Comparison of ENCODE assay signal across 23 cellular contexts in the genomic region with DNA sequence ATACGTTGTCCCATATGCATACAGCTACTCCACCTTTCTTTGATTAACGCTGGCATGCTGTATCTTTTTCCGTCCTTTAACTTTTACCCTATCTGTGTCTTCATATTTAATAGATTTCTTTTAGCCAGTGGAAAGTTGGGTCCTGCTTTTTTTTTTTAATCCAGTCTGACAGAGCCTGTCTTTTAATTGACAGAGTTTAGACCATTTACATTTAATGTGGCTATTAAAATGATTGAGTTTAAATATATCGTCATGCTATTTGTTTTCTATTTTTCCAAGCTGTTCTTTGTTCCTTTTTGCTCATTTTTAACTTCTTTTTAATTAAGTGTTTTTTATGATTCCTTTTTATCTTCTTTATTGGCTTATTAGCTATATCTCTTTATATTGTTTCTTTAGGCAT.
DNase-seq lines count a peak whose midpoint lies in the region; ATAC-seq, FAIRE-seq and TF ChIP-seq lines count a peak whose summit lies in the region.
"Had no signal": no experiment of that assay in that cellular context is flagged by ENCODE, and none has a peak within 500 bp of the region (broad histone marks: within the 10 kb centered on the region; RNA-seq: fewer than 3 reads in every experiment).

No MANE protein-coding gene starts in this region.

- H3K27ac Mint-ChIP-seq in Calu3 (ENCODE audit: unreplicated experiment): no peak overlapping the region
- no peak overlapping the region for H3K27ac Mint-ChIP-seq in glutamatergic neuron (ENCODE audit: unreplicated experiment)
- H3K27ac Mint-ChIP-seq: B cell; CD4-positive, alpha-beta T cell; CD8-positive, alpha-beta T cell had no signal

- in situ Hi-C loops in K562 (cut with MboI): no loop called here

- H3K4me1 ChIP-seq in K562 (replicated peaks in 1 of 2; ENCODE audit: control insufficient read depth in 2 of 2, insufficient read depth in 2 of 2, low read length in 2 of 2): peaks cover 0 to 8% of the 10 kb centered on the region in 2 experiments; a peak in 1 of 5 replicates
- H3K4me1 ChIP-seq: Caco-2 had no signal

- CTCF ChIA-PET in K562 (lab: Yijun Ruan, JAX; ENCODE audit: low intra/inter-chr PET ratio) (no interaction called here), Calu3 (lab: Charles Lee) (no interaction called here)

- no peaks in the 10 kb centered on the region for H3K36me3 Mint-ChIP-seq in Calu3 (ENCODE audit: insufficient read depth, unreplicated experiment)
- no peaks in the 10 kb centered on the region for H3K36me3 Mint-ChIP-seq in glutamatergic neuron (ENCODE audit: unreplicated experiment)
- H3K36me3 Mint-ChIP-seq: CD8-positive, alpha-beta T cell had no signal

- H3K4me3 Mint-ChIP-seq in Calu3 (ENCODE audit: low read depth, unreplicated experiment): no peak overlapping the region
- no peak overlapping the region for H3K4me3 Mint-ChIP-seq in glutamatergic neuron (ENCODE audit: unreplicated experiment)
- H3K4me3 Mint-ChIP-seq: B cell; CD4-positive, alpha-beta T cell; CD8-positive, alpha-beta T cell had no signal

- H3K9ac ChIP-seq in K562 (ENCODE audit: insufficient read depth in 1 of 2, low read depth in 2 of 2, low read length in 2 of 2): no peak overlapping the region
- H3K9ac ChIP-seq: BLaER1 treated with 17β-estradiol and CSF1 and Interleukin-3, amounts not matched to agents 10 nM and 100 nM had no signal

- POLR2A ChIA-PET in K562 (lab: Yijun Ruan, JAX): interaction anchor here (0.8 kb wide), 1 partner anchor 16 kb away, joined by 4 read pairs; no protein-coding TSS in a partner anchor

- H3K4me2 ChIP-seq in K562 (ENCODE audit: insufficient read depth, low read length): no peak overlapping the region
- H3K4me2 ChIP-seq: BLaER1 treated with 17β-estradiol and CSF1 and Interleukin-3, amounts not matched to agents 10 nM and 100 nM had no signal

- TF ChIP-seq EP300 in K562 (IDR thresholded peaks at IDR 0.05; ENCODE audit: low read length): no peak

- H3K27ac ChIP-seq in K562 (ENCODE audit: extremely low read depth, low read depth, low read length): no peak overlapping the region
- H3K27ac ChIP-seq: BLaER1 treated with 17β-estradiol and CSF1 and Interleukin-3, amounts not matched to agents 10 nM and 100 nM; C4-2B had no signal

- DNase-seq in K562 (ENCODE audit: extremely low read depth in 1 of 4, low spot score in 3 of 4) (no peak), Calu3 (no peak), glutamatergic neuron (no peak)
- DNase-seq in stimulated activated CD8-positive, alpha-beta memory T cell treated with anti-CD3 and anti-CD28 coated beads, Interleukin-4, amount 100 ng/mL, for 48 hours: no peak
- DNase-seq: 8988T; AML-193; Caco-2; CD4-positive, alpha-beta T cell; CD8-positive, alpha-beta T cell; DMS 273 treated with DMSO at 0.1 percent for 48 hours; DMS153; DMS53; DMS79; DND-41; EL; GF-D8 had no signal

- no peak overlapping the region for H2AFZ ChIP-seq in K562 (ENCODE audit: low read depth, low read length)

- H3K79me2 ChIP-seq in K562 (ENCODE audit: control insufficient read depth, insufficient read depth, low read length): no peaks in the 10 kb centered on the region

- H4K20me1 ChIP-seq in K562 (replicated peaks; ENCODE audit: control insufficient read depth, insufficient read depth, low read length): no peaks in the 10 kb centered on the region
- H4K20me1 ChIP-seq: BLaER1 treated with 17β-estradiol and CSF1 and Interleukin-3, amounts not matched to agents 10 nM and 100 nM had no signal

- no peak overlapping the region for H3K4me3 ChIP-seq in K562
- H3K4me3 ChIP-seq: BLaER1 treated with 17β-estradiol and CSF1 and Interleukin-3, amounts not matched to agents 10 nM and 100 nM had no signal

- BruUV-seq in K562 (replicated peaks; lab: Mats Ljungman, UMichigan) (no TSS peak), Calu3 (replicated peaks; lab: Mats Ljungman, UMichigan) (no TSS peak)

- H3K27me3 Mint-ChIP-seq in Calu3 (ENCODE audit: unreplicated experiment): no peaks in the 10 kb centered on the region
- H3K27me3 Mint-ChIP-seq in glutamatergic neuron (ENCODE audit: unreplicated experiment): no peaks in the 10 kb centered on the region

- intact Hi-C loops in K562 (cut with micrococcal nuclease): no loop called here
- intact Hi-C loops in Calu3 (cut with micrococcal nuclease; ENCODE audit: unreplicated experiment): no loop called here

- no peaks in the 10 kb centered on the region for H3K27me3 ChIP-seq in K562 (ENCODE audit: control insufficient read depth in 2 of 2, insufficient read depth in 2 of 2, low read length in 2 of 2)
- H3K27me3 ChIP-seq: BLaER1 treated with 17β-estradiol and CSF1 and Interleukin-3, amounts not matched to agents 10 nM and 100 nM had no signal

- FAIRE-seq in G401.6 (lab: Jason Lieb, UNC) (peak; percentile 41), K562 (lab: Jason Lieb, UNC) (no peak)
- FAIRE-seq: A204.1, GM12891, GM19239 had no signal

- H3K36me3 ChIP-seq in K562 (ENCODE audit: control insufficient read depth, insufficient read depth, low read length): no peaks in the 10 kb centered on the region
- H3K36me3 ChIP-seq: BLaER1 treated with 17β-estradiol and CSF1 and Interleukin-3, amounts not matched to agents 10 nM and 100 nM had no signal

- TF ChIP-seq POLR2A in K562 (conservative IDR thresholded peaks at IDR 0.05): no peak

- 28% methylated on average over 4 of the region's 4 CpGs for WGBS in K562 (ENCODE audit: insufficient coverage, low coverage, missing lambda C conversion rate)

- H3K9me1 ChIP-seq in K562 (ENCODE audit: control insufficient read depth, insufficient read depth, low read length): no peaks in the 10 kb centered on the region

- peaks cover 2% of the 10 kb centered on the region for H3K9me3 Mint-ChIP-seq in Calu3 (ENCODE audit: low read depth, unreplicated experiment)
- no peaks in the 10 kb centered on the region for H3K9me3 Mint-ChIP-seq in glutamatergic neuron (ENCODE audit: unreplicated experiment)

- no peaks in the 10 kb centered on the region for H3K9me3 ChIP-seq in K562 (replicated peaks; ENCODE audit: control insufficient read depth, insufficient read depth, low read depth, low read length)
- H3K9me3 ChIP-seq: BLaER1 treated with 17β-estradiol and CSF1 and Interleukin-3, amounts not matched to agents 10 nM and 100 nM; Caco-2 had no signal

- H3K4me1 Mint-ChIP-seq in Calu3 (ENCODE audit: low read depth, unreplicated experiment): no peaks in the 10 kb centered on the region
- H3K4me1 Mint-ChIP-seq in glutamatergic neuron (ENCODE audit: low read depth, unreplicated experiment): no peaks in the 10 kb centered on the region
- H3K4me1 Mint-ChIP-seq: B cell had no signal

- TF ChIP-seq RAD21 in K562 (CRISPR knock-in tag; conservative IDR thresholded peaks at IDR 0.05 in 1 of 2, IDR thresholded peaks at IDR 0.05 in 1 of 2): no peak

- TF ChIP-seq CTCF in K562 (IDR thresholded peaks at IDR 0.05 in 2 of 3, conservative IDR thresholded peaks at IDR 0.05 in 1 of 3; ENCODE audit: insufficient read depth in 2 of 3, low read depth in 1 of 3, low read length in 3 of 3) (no peak), Calu3 (IDR thresholded peaks at IDR 0.05; ENCODE audit: unreplicated experiment) (no peak), glutamatergic neuron (IDR thresholded peaks at IDR 0.05; ENCODE audit: partially characterized antibody, unreplicated experiment) (no peak)

- no peak for ATAC-seq in K562
- ATAC-seq: CD8-positive, alpha-beta T cell had no signal

TF ChIP-seq in K562, 482 proteins besides CTCF, POLR2A, EP300 and RAD21:
- TF ChIP-seq ZNF354B (CRISPR knock-in tag; IDR thresholded peaks at IDR 0.05) (peak; percentile 63; the same call in 1 of the 2 replicates), MYNN (IDR thresholded peaks at IDR 0.05) (no peak), MYNN (CRISPR knock-in tag; IDR thresholded peaks at IDR 0.05) (no peak), ZNF274 (IDR thresholded peaks at IDR 0.05; ENCODE audit: borderline replicate concordance, low read depth, low read length) (no peak), ZNF507 (tag; conservative IDR thresholded peaks at IDR 0.05) (peak; percentile 97), SMC3 (conservative IDR thresholded peaks at IDR 0.05; ENCODE audit: insufficient read depth, low read depth, low read length) (no peak), FOS (IDR thresholded peaks at IDR 0.05; ENCODE audit: extremely low read depth, insufficient read length) (no peak)
TF ChIP-seq in K562: peak in this region for 2.
